In the genomic region with DNA sequence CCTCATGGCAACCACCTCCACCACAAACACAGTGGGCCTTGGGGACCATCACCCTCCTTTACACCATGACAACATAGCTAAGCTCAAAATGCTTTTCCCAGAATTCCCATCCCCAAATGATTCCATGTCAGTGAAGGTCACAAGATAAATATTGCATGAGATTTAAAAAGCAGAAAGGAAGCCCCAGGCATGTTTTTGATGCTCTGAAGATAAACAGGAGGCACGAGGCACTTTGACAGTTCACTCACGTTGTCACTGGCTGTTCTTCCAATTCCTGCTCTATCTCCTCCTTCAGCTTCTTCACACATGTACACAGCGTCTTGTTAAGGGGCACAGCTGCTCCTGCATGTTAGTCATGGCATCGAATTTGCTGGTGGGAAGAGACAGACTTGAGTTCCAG, we compare ENCODE assay signal across 31 cellular contexts.
"Had no signal": no experiment of that assay in that cellular context is flagged by ENCODE, and none has a peak within 500 bp of the region (broad histone marks: within the 10 kb centered on the region; RNA-seq: fewer than 3 reads in every experiment).

No MANE protein-coding gene starts in this region.

- H3K4me3 ChIP-seq: cardiac muscle cell, SK-N-MC had no signal

- DNase-seq: activated CD4-positive, alpha-beta memory T cell treated with anti-CD3 and anti-CD28 coated beads, Interleukin-2, amount 10 ng/mL, durations not matched to agents 7 days and 5 days; activated CD4-positive, alpha-beta T cell treated with anti-CD3 and anti-CD28 coated beads for 1 hour; activated CD4-positive, alpha-beta T cell treated with anti-CD3 and anti-CD28 coated beads for 48 hours; activated CD4-positive, CD25-positive, alpha-beta regulatory T cell; activated CD8-positive, alpha-beta memory T cell treated with anti-CD3 and anti-CD28 coated beads for 24 hours; activated CD8-positive, alpha-beta memory T cell treated with anti-CD3 and anti-CD28 coated beads, Interleukin-2, amount 10 ng/mL, durations not matched to agents 7 days and 5 days; activated CD8-positive, alpha-beta memory T cell treated with anti-CD3 and anti-CD28 coated beads, Interleukin-2, amount 50 U/mL, for 48 hours; activated effector memory CD4-positive, alpha-beta T cell treated with anti-CD3 and anti-CD28 coated beads, Interleukin-2, amount 50 U/mL, for 16 hours; activated naive CD4-positive, alpha-beta T cell; activated naive CD4-positive, alpha-beta T cell treated with anti-CD3 and anti-CD28 coated beads, Interleukin-2, amount 50 U/mL, for 16 hours; activated naive CD8-positive, alpha-beta T cell treated with anti-CD3 and anti-CD28 coated beads for 36 hours; activated T-cell treated with anti-CD3 and anti-CD28 coated beads, Interleukin-2, amount 50 U/mL, for 48 hours; amniotic stem cell; aorta; brain microvascular endothelial cell; Karpas-422; KBM-7; NCI-H1105; NCI-H1417 treated with DMSO at 0.1 percent for 48 hours; NCI-H1694; NCI-H1930; NCI-H510A; NCI-H526; NCI-H748 treated with DMSO at 0.1 percent for 48 hours; NK-92 treated with Interleukin-12 subunit alpha and Interleukin-12 subunit beta, amount 100 ng/mL, for 24 hours; Right ventricle myocardium superior; T-cell; T-helper 17 cell; WERI-Rb-1 had no signal

- H3K27ac ChIP-seq: brain microvascular endothelial cell, cardiac muscle cell, SK-N-MC, WERI-Rb-1 had no signal

- H3K27me3 ChIP-seq: brain microvascular endothelial cell, cardiac muscle cell had no signal

- H3K36me3 ChIP-seq: brain microvascular endothelial cell, cardiac muscle cell, WERI-Rb-1 had no signal

- ATAC-seq: activated CD8-positive, alpha-beta memory T cell treated with anti-CD3 and anti-CD28 coated beads, Interleukin-2, amount 10 ng/mL, durations not matched to agents 7 days and 5 days; T-cell; T-helper 17 cell had no signal
